ENCODE assay signal across 1 cellular context in the genomic region with DNA sequence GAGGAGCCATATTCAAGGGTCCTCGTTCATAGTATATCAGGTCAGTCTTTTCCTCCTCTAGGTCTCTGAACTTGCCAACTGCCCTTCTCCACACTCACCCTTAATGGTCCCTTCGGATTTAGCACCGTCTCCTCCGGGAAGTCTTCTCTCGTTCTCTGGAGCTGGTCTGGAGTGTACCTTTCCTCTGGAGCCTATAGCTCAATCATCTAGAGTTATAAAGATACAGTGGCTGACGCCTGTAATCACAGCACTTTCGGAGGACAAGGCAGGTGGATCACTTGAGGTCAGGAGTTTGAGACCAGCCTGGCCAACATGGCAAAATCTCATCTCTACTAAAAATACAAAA.
TF ChIP-seq lines count a peak whose summit lies in the region.

No MANE protein-coding gene starts in this region.

TF ChIP-seq in endothelial cell of umbilical vein, 7 proteins besides CTCF, POLR2A, EP300 and RAD21:
- TF ChIP-seq MAX (IDR thresholded peaks at IDR 0.05; ENCODE audit: insufficient read depth, insufficient read length) (no peak), POLR2AphosphoS5 (IDR thresholded peaks at IDR 0.05; ENCODE audit: insufficient read depth, low read depth, low read length) (no peak), GATA2 (IDR thresholded peaks at IDR 0.05; ENCODE audit: insufficient read depth, insufficient read length, low read depth, low read length) (no peak), EZH2 (IDR thresholded peaks at IDR 0.05; ENCODE audit: borderline replicate concordance, low read depth, low read length, severe bottlenecking) (no peak), MYC (IDR thresholded peaks at IDR 0.05; ENCODE audit: low read depth, low read length) (no peak), FOS (IDR thresholded peaks at IDR 0.05; ENCODE audit: borderline replicate concordance, insufficient read depth, low read length) (no peak), JUN (IDR thresholded peaks at IDR 0.05; ENCODE audit: borderline replicate concordance, insufficient read depth, insufficient read length, low read depth) (no peak)
TF ChIP-seq in endothelial cell of umbilical vein: peak in this region for 0.
